ENCODE assay signal across 16 cellular contexts in the genomic region with DNA sequence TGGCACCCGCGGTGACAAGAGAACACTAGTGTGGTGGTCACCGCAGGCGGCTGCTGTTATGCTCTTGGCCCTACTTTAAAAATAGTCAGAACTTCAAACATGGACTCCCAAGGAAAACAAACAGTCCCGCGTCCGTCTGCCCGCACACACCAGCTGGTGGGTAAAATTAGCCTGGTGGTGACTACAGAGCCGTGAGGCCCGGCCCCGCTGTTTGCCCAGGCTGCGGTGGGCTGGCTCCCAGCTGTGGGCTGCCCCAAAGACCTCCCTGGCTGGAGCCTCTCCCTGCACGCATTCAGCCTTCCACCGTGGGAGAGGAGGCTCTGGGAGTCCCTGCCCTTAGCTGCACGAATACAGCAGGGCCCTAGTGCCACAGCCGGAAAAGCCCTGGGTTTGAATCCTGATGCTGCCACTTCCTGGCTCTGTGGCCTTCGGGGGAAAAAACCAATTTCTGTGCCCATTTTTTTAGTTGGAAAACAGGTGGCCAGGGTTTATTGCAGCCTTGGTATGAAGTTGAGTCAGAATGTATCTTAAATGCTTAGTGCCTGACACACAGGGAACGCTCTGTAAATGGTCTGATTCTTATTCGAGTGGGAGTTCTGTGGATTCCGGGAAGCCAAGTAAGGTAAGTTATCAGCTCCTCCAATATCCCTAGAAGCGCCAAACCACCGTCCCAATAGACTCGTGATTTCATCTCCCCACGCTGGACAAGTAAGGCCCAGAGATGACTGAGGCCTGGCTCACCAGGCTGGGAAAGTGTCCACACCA. TPM values are rescaled to one million over a fixed set of nuclear protein-coding genes. Genes with fewer than 3 reads are reported as not detected.
A peak's percentile ranks its signal among the peaks of the same experiment; 100 is the strongest.
DNase-seq lines count a peak whose midpoint lies in the region; ATAC-seq and TF ChIP-seq lines count a peak whose summit lies in the region.
"Had no signal": no experiment of that assay in that cellular context is flagged by ENCODE, and none has a peak within 500 bp of the region (broad histone marks: within the 10 kb centered on the region; RNA-seq: fewer than 3 reads in every experiment).

No MANE protein-coding gene starts in this region.

- CTCF ChIA-PET in PC-9 (lab: Charles Lee) = no interaction called here

- intact Hi-C loops in left ventricle myocardium superior (cut with micrococcal nuclease) (no loop called here), PC-9 (cut with micrococcal nuclease; ENCODE audit: unreplicated experiment) (no loop called here)

- H4K20me1 ChIP-seq in PC-9 (ENCODE audit: insufficient read depth) = no peaks in the 10 kb centered on the region

- H2AFZ ChIP-seq in PC-9 = no peak overlapping the region

- no peak for TF ChIP-seq CTCF in right atrium auricular region (IDR thresholded peaks at IDR 0.05)
- TF ChIP-seq CTCF in fibroblast of pulmonary artery (IDR thresholded peaks at IDR 0.05; ENCODE audit: low read length, missing control alignments) = no peak
- no peak for TF ChIP-seq CTCF in PC-9 (conservative IDR thresholded peaks at IDR 0.05)

- POLR2A ChIA-PET in PC-9 (lab: Charles Lee; ENCODE audit: unreplicated experiment) = no interaction called here

- H3K36me3 ChIP-seq in right atrium auricular region = no peaks in the 10 kb centered on the region
- no peaks in the 10 kb centered on the region for H3K36me3 ChIP-seq in PC-9 (ENCODE audit: low read depth)
- H3K36me3 ChIP-seq: colonic mucosa, esophagus squamous epithelium, thoracic aorta had no signal

- DNase-seq in right atrium auricular region (ENCODE audit: low spot score) (no peak), left ventricle myocardium superior (no peak), RPMI7951 (ENCODE audit: low read depth) (peak; percentile 80), fibroblast of pulmonary artery (ENCODE audit: low read depth) (peak; percentile 39), NCI-H526 treated with DMSO at 0.1 percent for 48 hours (lab: John Stamatoyannopoulos, UW) (no peak), DMS79 (lab: John Stamatoyannopoulos, UW) (no peak), PC-9 (no peak)
- DNase-seq: colonic mucosa, esophagus squamous epithelium, NCI-H1105, T-helper 1 cell had no signal

- ATAC-seq in left ventricle myocardium superior = no peak
- ATAC-seq: GM12878 had no signal

- BruUV-seq in PC-9 (replicated peaks; lab: Mats Ljungman, UMichigan) = no TSS peak

- H3K27ac ChIP-seq in right atrium auricular region (peak overlapping the region; percentile 48 to 68), temporal lobe (ENCODE audit: low read depth, low read length) (peak overlapping the region; percentile 6), PC-9 (no peak overlapping the region)
- H3K27ac ChIP-seq: colonic mucosa, esophagus squamous epithelium, thoracic aorta had no signal

- peaks cover 0 to 5% of the 10 kb centered on the region in 2 donors for H3K9me3 ChIP-seq in right atrium auricular region
- H3K9me3 ChIP-seq in PC-9 (ENCODE audit: insufficient read depth, low read depth) = no peaks in the 10 kb centered on the region
- H3K9me3 ChIP-seq: colonic mucosa, thoracic aorta had no signal

- H3K4me1 ChIP-seq in right atrium auricular region = peaks cover 0 to 9% of the 10 kb centered on the region in 2 donors
- no peaks in the 10 kb centered on the region for H3K4me1 ChIP-seq in PC-9 (replicated peaks; ENCODE audit: insufficient read depth)
- H3K4me1 ChIP-seq: colonic mucosa had no signal

- H3K4me3 ChIP-seq in right atrium auricular region = no peak overlapping the region
- no peak overlapping the region for H3K4me3 ChIP-seq in fibroblast of pulmonary artery (replicated peaks; ENCODE audit: low read depth, low read length)
- H3K4me3 ChIP-seq in PC-9 = no peak overlapping the region
- H3K4me3 ChIP-seq: colonic mucosa, esophagus squamous epithelium, GM12878, thoracic aorta had no signal

- no peaks in the 10 kb centered on the region for H3K79me2 ChIP-seq in PC-9 (ENCODE audit: low read depth)

- H3F3A ChIP-seq in PC-9 (ENCODE audit: insufficient read depth, low read depth) = no peaks in the 10 kb centered on the region

- no peaks in the 10 kb centered on the region for H3K27me3 ChIP-seq in right atrium auricular region
- no peaks in the 10 kb centered on the region for H3K27me3 ChIP-seq in PC-9 (ENCODE audit: insufficient read depth, low read depth)
- H3K27me3 ChIP-seq: colonic mucosa had no signal

- no peak overlapping the region for H3K4me2 ChIP-seq in PC-9

- H3K9me2 ChIP-seq in PC-9 (ENCODE audit: insufficient read depth) = no peaks in the 10 kb centered on the region

RNA-seq across cellular contexts. Expression of a gene that starts 58.2 kb away (rescaled TPM):
- total RNA-seq in right atrium auricular region (10 to 100 TPM; 16.2 to 50.3 TPM), left ventricle myocardium superior (13.1 TPM), temporal lobe (2.5 TPM), PC-9 (2021) (not detected in 2 replicates)
- total RNA-seq in RPMI7951 (2014; rRNA removed; shearing (Covaris generic)) = 1.3 and 3.4 TPM in 2 replicates
- total RNA-seq: HT1080, OCI-LY7 had no signal

Comparison
In these comparisons a context has a peak if more than half of its experiments do, and no peak if none do; other contexts are left out.
1. DNase-seq: peak in RPMI7951 (single experiment) and fibroblast of pulmonary artery (single experiment); none in right atrium auricular region (single experiment), left ventricle myocardium superior (single experiment), NCI-H526 treated with DMSO at 0.1 percent for 48 hours (single experiment), DMS79 (single experiment) and PC-9 (0 of 2).